Comparison of ENCODE assay signal across 29 cellular contexts in the genomic region with DNA sequence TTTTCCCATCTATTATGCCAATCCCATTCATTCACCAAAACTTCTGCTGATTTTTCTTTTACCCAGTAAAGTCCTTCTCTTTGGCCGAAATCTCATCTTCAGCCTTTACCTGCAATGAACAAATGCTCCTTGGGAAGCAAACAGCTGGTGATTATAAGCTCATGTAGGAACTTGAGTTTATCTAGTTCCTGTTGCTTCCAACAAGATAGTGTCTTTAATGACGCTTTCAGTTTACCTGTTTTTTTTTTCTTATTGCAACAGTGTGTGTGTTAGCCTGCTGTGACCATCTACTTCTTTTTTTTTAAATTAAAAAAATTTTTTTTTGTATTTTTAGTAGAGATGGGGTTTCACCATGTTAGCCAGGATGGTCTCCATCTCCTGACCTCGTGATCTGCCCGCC.
"Had no signal": no experiment of that assay in that cellular context is flagged by ENCODE, and none has a peak within 500 bp of the region (broad histone marks: within the 10 kb centered on the region; RNA-seq: fewer than 3 reads in every experiment).

No MANE protein-coding gene starts in this region.

- H3K4me1 Mint-ChIP-seq: endodermal cell had no signal

- H3K4me3 Mint-ChIP-seq: dendritic cell treated with granulocyte-macrophage colony-stimulating factor and Interleukin-4, amounts not matched to agents 40 ng/mL and 50 ng/mL, for 4 days; effector memory CD8-positive, alpha-beta T cell; endodermal cell had no signal

- H3K27ac Mint-ChIP-seq: dendritic cell treated with granulocyte-macrophage colony-stimulating factor and Interleukin-4, amounts not matched to agents 40 ng/mL and 50 ng/mL, for 4 days; effector memory CD8-positive, alpha-beta T cell; endodermal cell had no signal

- H3K27me3 ChIP-seq: colonic mucosa, dorsolateral prefrontal cortex, esophagus muscularis mucosa, esophagus squamous epithelium, foreskin keratinocyte, gastrocnemius medialis, gastroesophageal sphincter, heart left ventricle, heart right ventricle had no signal

- H3K36me3 ChIP-seq: colonic mucosa, esophagus muscularis mucosa, esophagus squamous epithelium, gastrocnemius medialis, gastroesophageal sphincter, heart left ventricle, heart right ventricle had no signal

- H3K9me3 Mint-ChIP-seq: endodermal cell had no signal

- H3K27ac ChIP-seq: colonic mucosa, coronary artery, dorsolateral prefrontal cortex, epithelial cell of prostate, esophagus muscularis mucosa, esophagus squamous epithelium, foreskin keratinocyte, gastrocnemius medialis, gastroesophageal sphincter, heart left ventricle, heart right ventricle had no signal

- H3K4me3 ChIP-seq: colonic mucosa, coronary artery, dorsolateral prefrontal cortex, esophagus muscularis mucosa, esophagus squamous epithelium, gastrocnemius medialis, gastroesophageal sphincter, heart left ventricle, heart right ventricle had no signal

- DNase-seq: colonic mucosa; cortex of kidney; dermis blood vessel endothelial cell; dorsolateral prefrontal cortex; effector CD4-positive, alpha-beta T cell; effector CD8-positive, alpha-beta T cell; effector memory CD4-positive, alpha-beta T cell; effector memory CD8-positive, alpha-beta T cell; endodermal cell; erythroblast; esophagus squamous epithelium; foreskin fibroblast; foreskin keratinocyte; foreskin melanocyte; gastrocnemius medialis; glutamatergic neuron; head of caudate nucleus; heart left ventricle; heart right ventricle had no signal

- ATAC-seq: effector memory CD8-positive, alpha-beta T cell; esophagus mucosa; foreskin keratinocyte; gastrocnemius medialis; gastroesophageal sphincter; heart left ventricle; heart right ventricle had no signal

- H3K4me1 ChIP-seq: colonic mucosa, foreskin keratinocyte, gastrocnemius medialis, gastroesophageal sphincter had no signal

- H3K9me3 ChIP-seq: colonic mucosa, esophagus muscularis mucosa, esophagus squamous epithelium, gastrocnemius medialis had no signal

- FAIRE-seq: colon, endometrium, endothelial cell of umbilical vein, frontal cortex had no signal

- H3K27me3 Mint-ChIP-seq: dendritic cell treated with granulocyte-macrophage colony-stimulating factor and Interleukin-4, amounts not matched to agents 40 ng/mL and 50 ng/mL, for 4 days had no signal
